Comparison of ENCODE assay signal across 2 cellular contexts in the genomic region with DNA sequence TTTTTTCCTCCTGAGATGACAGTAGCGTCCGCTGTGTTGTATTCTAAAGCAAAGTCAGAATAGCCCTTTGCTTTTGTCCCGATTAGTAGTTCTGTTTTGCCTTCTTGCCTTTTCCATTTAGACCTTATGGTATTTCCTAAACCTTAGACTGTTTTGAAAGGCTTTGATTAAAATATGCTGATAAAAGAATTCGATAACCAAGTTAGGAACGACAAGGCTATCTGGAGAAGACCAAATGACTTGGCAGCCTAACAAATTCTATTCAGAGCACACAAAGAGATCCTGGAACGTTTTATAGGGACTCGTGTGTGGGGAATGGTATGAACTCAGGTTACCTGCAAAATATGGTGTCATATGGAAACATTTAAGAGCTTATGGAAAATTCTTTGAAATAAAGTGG.
A peak's percentile ranks its signal among the peaks of the same experiment; 100 is the strongest.
TF ChIP-seq lines count a peak whose summit lies in the region.

No MANE protein-coding gene starts in this region.

TF ChIP-seq in liver, 16 proteins besides CTCF, POLR2A, EP300 and RAD21 (continued from another document):
- TF ChIP-seq, protein P1, sequence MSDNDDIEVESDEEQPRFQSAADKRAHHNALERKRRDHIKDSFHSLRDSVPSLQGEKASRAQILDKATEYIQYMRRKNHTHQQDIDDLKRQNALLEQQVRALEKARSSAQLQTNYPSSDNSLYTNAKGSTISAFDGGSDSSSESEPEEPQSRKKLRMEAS (IDR thresholded peaks at IDR 0.05): no peak
- TF ChIP-seq, protein P2, sequence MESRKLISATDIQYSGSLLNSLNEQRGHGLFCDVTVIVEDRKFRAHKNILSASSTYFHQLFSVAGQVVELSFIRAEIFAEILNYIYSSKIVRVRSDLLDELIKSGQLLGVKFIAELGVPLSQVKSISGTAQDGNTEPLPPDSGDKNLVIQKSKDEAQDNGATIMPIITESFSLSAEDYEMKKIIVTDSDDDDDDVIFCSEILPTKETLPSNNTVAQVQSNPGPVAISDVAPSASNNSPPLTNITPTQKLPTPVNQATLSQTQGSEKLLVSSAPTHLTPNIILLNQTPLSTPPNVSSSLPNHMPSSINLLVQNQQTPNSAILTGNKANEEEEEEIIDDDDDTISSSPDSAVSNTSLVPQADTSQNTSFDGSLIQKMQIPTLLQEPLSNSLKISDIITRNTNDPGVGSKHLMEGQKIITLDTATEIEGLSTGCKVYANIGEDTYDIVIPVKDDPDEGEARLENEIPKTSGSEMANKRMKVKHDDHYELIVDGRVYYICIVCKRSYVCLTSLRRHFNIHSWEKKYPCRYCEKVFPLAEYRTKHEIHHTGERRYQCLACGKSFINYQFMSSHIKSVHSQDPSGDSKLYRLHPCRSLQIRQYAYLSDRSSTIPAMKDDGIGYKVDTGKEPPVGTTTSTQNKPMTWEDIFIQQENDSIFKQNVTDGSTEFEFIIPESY (IDR thresholded peaks at IDR 0.05): no peak
- peak; percentile 19 to 43 for TF ChIP-seq RXRA (IDR thresholded peaks at IDR 0.05)
- TF ChIP-seq ATF3 (IDR thresholded peaks at IDR 0.05): no peak
- no peak for TF ChIP-seq SP1 (IDR thresholded peaks at IDR 0.05)

TF ChIP-seq in HepG2, 621 proteins besides CTCF, POLR2A, EP300 and RAD21:
- no peak for TF ChIP-seq TEF (CRISPR knock-in tag; IDR thresholded peaks at IDR 0.05)
- no peak for TF ChIP-seq ZNF83 (CRISPR knock-in tag; IDR thresholded peaks at IDR 0.05; ENCODE audit: borderline replicate concordance)
- TF ChIP-seq U2AF2 (IDR thresholded peaks at IDR 0.05; ENCODE audit: low read depth, low read length): no peak
- TF ChIP-seq PHB2 (IDR thresholded peaks at IDR 0.05; ENCODE audit: partially characterized antibody): no peak
- TF ChIP-seq ZNF644 (CRISPR knock-in tag; IDR thresholded peaks at IDR 0.05; ENCODE audit: low read depth): no peak
- no peak for TF ChIP-seq ZNF30 (CRISPR knock-in tag; IDR thresholded peaks at IDR 0.05)
- no peak for TF ChIP-seq ZNF326 (CRISPR knock-in tag; IDR thresholded peaks at IDR 0.05; ENCODE audit: borderline replicate concordance)
